Comparison of ENCODE assay signal across 1 cellular context in the genomic region with DNA sequence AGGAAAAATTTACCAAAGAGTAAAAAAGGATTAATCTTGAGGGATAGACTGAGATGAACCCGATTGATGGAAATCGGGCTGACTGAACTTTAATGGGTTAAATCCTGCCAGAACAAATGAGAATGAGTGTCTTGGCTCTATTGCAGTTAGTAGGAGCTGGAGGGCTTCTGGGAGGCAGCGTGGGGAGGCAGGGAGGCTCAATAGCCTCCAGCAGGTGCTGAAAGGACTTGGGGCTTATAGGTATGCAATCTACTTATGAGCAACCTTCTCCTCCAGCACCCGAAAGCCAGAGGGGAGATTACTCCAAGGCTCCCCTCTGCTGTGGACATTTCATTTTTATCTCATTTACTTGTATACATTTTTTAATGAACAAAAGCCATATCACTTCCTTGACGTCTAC.
TF ChIP-seq lines count a peak whose summit lies in the region.

No MANE protein-coding gene starts in this region.

TF ChIP-seq in GM23338, 12 proteins besides CTCF, POLR2A, EP300 and RAD21 (continued from another document):
- TF ChIP-seq ZNF462 (CRISPR knock-in tag; IDR thresholded peaks at IDR 0.05) (no peak), ZNF114 (CRISPR knock-in tag; IDR thresholded peaks at IDR 0.05) (no peak), NANOG (IDR thresholded peaks at IDR 0.05; ENCODE audit: borderline replicate concordance) (no peak)
